9 cellular contexts compared by ENCODE assay signal in the genomic region with DNA sequence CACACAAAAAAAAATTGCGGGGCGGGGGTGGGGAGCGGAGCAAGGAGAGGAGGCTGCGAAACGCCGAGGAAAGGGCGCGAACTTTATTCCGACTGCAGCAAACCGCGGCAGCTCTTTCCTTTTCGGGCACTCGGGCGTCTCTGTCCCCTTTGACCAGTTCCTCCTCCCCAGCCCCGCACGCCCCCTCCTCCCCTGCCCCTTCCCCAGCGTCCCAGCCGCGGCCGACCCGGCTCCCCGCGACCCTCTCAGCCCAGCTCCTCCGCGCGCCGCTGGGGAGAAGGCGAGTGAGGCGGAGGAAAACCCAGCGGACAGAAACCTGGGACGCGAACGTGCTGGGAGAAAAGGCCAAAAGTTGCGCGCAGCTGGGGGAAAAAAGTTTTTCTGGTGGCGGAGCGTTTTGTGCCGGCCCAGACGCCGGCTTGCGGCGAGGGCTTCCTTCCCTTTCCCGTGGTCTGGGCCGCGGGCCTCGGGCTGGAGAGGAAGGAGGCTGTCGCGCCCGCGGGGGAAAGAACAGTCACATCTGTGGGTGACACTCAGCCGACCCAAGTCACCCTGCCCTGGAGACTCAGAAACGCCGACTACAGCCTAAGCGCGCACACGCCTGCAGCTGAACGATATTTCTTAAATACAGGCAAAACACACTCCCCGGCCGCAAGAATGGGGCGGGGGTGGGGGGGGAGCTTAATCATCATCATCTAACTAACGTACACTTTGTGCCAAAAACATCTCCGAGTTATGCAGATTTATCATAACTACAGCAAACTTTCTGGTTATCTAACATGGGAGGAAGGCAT. TPM values are rescaled to one million over a fixed set of nuclear protein-coding genes. Genes with fewer than 3 reads are reported as not detected.
DNase-seq lines count a peak whose midpoint lies in the region; ATAC-seq, FAIRE-seq and TF ChIP-seq lines count a peak whose summit lies in the region.
"Had no signal": no experiment of that assay in that cellular context is flagged by ENCODE, and none has a peak within 500 bp of the region (broad histone marks: within the 10 kb centered on the region; RNA-seq: fewer than 3 reads in every experiment).

No MANE protein-coding gene starts in this region.

- H2AK5ac ChIP-seq in H1 (ENCODE audit: low read depth, low read length): no peak overlapping the region

- CTCF ChIA-PET in Panc1 (lab: Charles Lee): no interaction called here
- CTCF ChIA-PET in H1 (lab: Charles Lee; ENCODE audit: partially characterized antibody): interaction anchor here (0.7 kb wide), 1 partner anchor 501 kb away, joined by 4 read pairs; no protein-coding TSS in a partner anchor

- H3K23ac ChIP-seq in H1 (ENCODE audit: insufficient read length): no peak overlapping the region

- intact Hi-C loops in Panc1 (cut with micrococcal nuclease; ENCODE audit: unreplicated experiment): no loop called here
- intact Hi-C loops in thyroid gland (cut with DNase I): no loop called here

- ATAC-seq in Panc1 (peak; percentile 63), HG02885 (IDR thresholded peaks at IDR 0.05; ENCODE audit: poor library complexity, unreplicated experiment) (no peak)

- in situ Hi-C loops in Panc1 (cut with HindIII; ENCODE audit: low pct_unique_long_range_greater_than_20kb, low sequenced_read_pairs): no loop called here

- H4K8ac ChIP-seq in H1 (ENCODE audit: extremely low read depth, insufficient read depth, low read length): peak overlapping the region; percentile 88

- 4% methylated on average over 16 of the region's 62 CpGs; no CpG with 5 or more reads in 1 of the 2 experiments for WGBS in H1 (ENCODE audit: extremely low coverage in 1 of 2, insufficient coverage in 1 of 2, insufficient read length in 1 of 2, insufficient replicate concordance in 2 of 2, low coverage in 1 of 2, low lambda C conversion rate in 2 of 2, missing lambda C conversion rate in 1 of 2), 2 experiments
- 1 to 2% methylated on average over 31 to 38 of the region's 62 CpGs for WGBS in thyroid gland, 2 donors

- BruUV-seq in Panc1 (replicated peaks; lab: Mats Ljungman, UMichigan): no TSS peak

- no peaks in the 10 kb centered on the region for H4K20me1 ChIP-seq in H1 (replicated peaks in 1 of 2; ENCODE audit: control insufficient read depth in 1 of 2, insufficient read depth in 2 of 2, low read length in 2 of 2)

- H3K9me3 ChIP-seq in Panc1 (ENCODE audit: control insufficient read depth, insufficient read depth, low read depth, low read length) (no peaks in the 10 kb centered on the region), H1 (ENCODE audit: insufficient read depth in 2 of 2, low read depth in 1 of 2, low read length in 1 of 2) (no peaks in the 10 kb centered on the region), thyroid gland (no peaks in the 10 kb centered on the region)

- peak overlapping the region; percentile 73 for H3K18ac ChIP-seq in H1 (ENCODE audit: extremely low read depth, low read length)

- peak overlapping the region; percentile 86 to 99 for H3K4me2 ChIP-seq in H1 (ENCODE audit: insufficient read depth in 1 of 2, low read depth in 2 of 2, low read length in 2 of 2)

- H2BK120ac ChIP-seq in H1 (replicated peaks; ENCODE audit: low read depth, low read length): no peak overlapping the region

- H2BK15ac ChIP-seq in H1 (ENCODE audit: low read length): 0 out of 2 replicates have a peak overlapping the region, but pooled peaks have one; percentile 16

- H3K56ac ChIP-seq in H1 (replicated peaks; ENCODE audit: insufficient read length, low read depth, low read length): peak overlapping the region; percentile 66

- H2BK20ac ChIP-seq in H1 (ENCODE audit: low read length): no peak overlapping the region

- H3K4me1 ChIP-seq in Panc1 (ENCODE audit: control insufficient read depth, insufficient read depth, low read length): no peaks in the 10 kb centered on the region
- peaks cover 2 to 15% (median 7%) of the 10 kb centered on the region in 4 experiments; a peak in 5 of 7 replicates for H3K4me1 ChIP-seq in H1 (replicated peaks in 1 of 4; ENCODE audit: control insufficient read depth in 3 of 4, insufficient read depth in 4 of 4, low read length in 3 of 4)
- no peaks in the 10 kb centered on the region for H3K4me1 ChIP-seq in thyroid gland

- POLR2A ChIA-PET in Panc1 (lab: Charles Lee): no interaction called here
- POLR2A ChIA-PET in H1 (lab: Charles Lee; ENCODE audit: partially characterized antibody): interaction anchor here (0.6 to 1.4 kb wide), 5 partner anchors 11 to 244 kb away, joined by 3 to 4 read pairs (median 3); no protein-coding TSS in a partner anchor

- H2BK12ac ChIP-seq in H1 (ENCODE audit: low read depth, low read length): peak overlapping the region; percentile 55; the same call in 1 of the 2 replicates

- FAIRE-seq in H1 (lab: Jason Lieb, UNC): no peak
- FAIRE-seq: G401.6 had no signal

- peak overlapping the region in 3 of 4 experiments; percentile 53 to 71 (median 60); a peak in 5 of 7 replicates for H3K9ac ChIP-seq in H1 (replicated peaks in 1 of 4; ENCODE audit: extremely low read depth in 1 of 4, low read depth in 3 of 4, low read length in 3 of 4)

- no peaks in the 10 kb centered on the region for H3K79me1 ChIP-seq in H1 (ENCODE audit: low read depth, low read length)

- H3K4me3 ChIP-seq in Panc1 (ENCODE audit: low read depth in 2 of 2, low read length in 2 of 2) (peak overlapping the region; percentile 40 to 48), H1 (ENCODE audit: extremely low read depth in 1 of 4, insufficient read depth in 2 of 4, low read depth in 3 of 4, low read length in 4 of 4) (peak overlapping the region; percentile 79 to 99 (median 90)), thyroid gland (replicated peaks in 1 of 3) (peak overlapping the region; percentile 48 to 54 (median 51))

- H3K79me2 ChIP-seq in H1 (ENCODE audit: control insufficient read depth in 1 of 2, insufficient read depth in 2 of 2, low read length in 2 of 2): peaks cover 0 to 34% of the 10 kb centered on the region in 2 experiments; a peak in 3 of 4 replicates

- H2BK5ac ChIP-seq in H1 (ENCODE audit: low read depth, low read length): no peak overlapping the region

- H3K36me3 ChIP-seq in Panc1 (ENCODE audit: control insufficient read depth, insufficient read depth, low read length) (no peaks in the 10 kb centered on the region), H1 (ENCODE audit: control insufficient read depth in 2 of 4, insufficient read depth in 4 of 4, low read length in 3 of 4) (no peaks in the 10 kb centered on the region), thyroid gland (no peaks in the 10 kb centered on the region)

- peak in 1 of 2 experiments; percentile 44; a peak in 1 of 3 replicates for TF ChIP-seq POLR2A in H1 (IDR thresholded peaks at IDR 0.05; ENCODE audit: control extremely low read depth in 1 of 2, low read depth in 2 of 2, low read length in 2 of 2)
- peak in 1 of 2 donors; percentile 11 for TF ChIP-seq POLR2A in thyroid gland (IDR thresholded peaks at IDR 0.05)

- no peak overlapping the region for H3K14ac ChIP-seq in H1 (ENCODE audit: insufficient read length)

- H2AFZ ChIP-seq in H1 (ENCODE audit: low read length): peak overlapping the region; percentile 69; the same call in 1 of the 2 replicates

- H4K5ac ChIP-seq in H1 (ENCODE audit: insufficient read length, low read depth, low read length): peak overlapping the region; percentile 51

- peak; percentile 29 for DNase-seq in NCI-H2171 treated with DMSO at 0.1 percent for 48 hours (lab: John Stamatoyannopoulos, UW)
- no peak for DNase-seq in NCI-H2171 (lab: John Stamatoyannopoulos, UW)
- DNase-seq in Panc1 (ENCODE audit: low read depth, low spot score): no peak
- DNase-seq in H1 (ENCODE audit: low read depth in 1 of 2, low spot score in 2 of 2): peak in 1 of 2 experiments; percentile 67
- peak; percentile 60 for DNase-seq in medulla oblongata (ENCODE audit: extremely low spot score)
- peak; percentile 33 to 40 for DNase-seq in thyroid gland
- DNase-seq in effector CD8-positive, alpha-beta T cell (lab: John Stamatoyannopoulos, UW): no peak

- peaks cover 6% of the 10 kb centered on the region; the same call in 1 of the 2 replicates for H3K23me2 ChIP-seq in H1 (ENCODE audit: low read depth, low read length)

- H3K27ac ChIP-seq in Panc1 (ENCODE audit: low read length): no peak overlapping the region
- 0 out of 2 replicates have a peak overlapping the region, but pooled peaks have one; percentile 21 for H3K27ac ChIP-seq in H1 (ENCODE audit: low read depth, low read length)
- peak overlapping the region in 2 of 3 donors; percentile 69 to 75 for H3K27ac ChIP-seq in thyroid gland

- no peak for TF ChIP-seq EP300 in H1 (IDR thresholded peaks at IDR 0.05; ENCODE audit: borderline replicate concordance in 1 of 2, low read depth in 2 of 2, low read length in 2 of 2)

- H3K4ac ChIP-seq in H1 (replicated peaks; ENCODE audit: insufficient read length, low read depth, low read length): peak overlapping the region; percentile 54

- no peak overlapping the region for H4K91ac ChIP-seq in H1 (replicated peaks; ENCODE audit: insufficient read length, low read length)

- H3K27me3 ChIP-seq in Panc1 (ENCODE audit: control insufficient read depth, insufficient read depth, low read length): no peaks in the 10 kb centered on the region
- H3K27me3 ChIP-seq in H1 (replicated peaks in 1 of 4; ENCODE audit: control insufficient read depth in 3 of 4, extremely low read depth in 1 of 4, insufficient read depth in 3 of 4, low read length in 3 of 4): no peaks in the 10 kb centered on the region
- no peaks in the 10 kb centered on the region for H3K27me3 ChIP-seq in thyroid gland

- no peak for TF ChIP-seq RAD21 in H1 (IDR thresholded peaks at IDR 0.05 in 1 of 2, conservative IDR thresholded peaks at IDR 0.05 in 1 of 2; ENCODE audit: low read depth in 2 of 2, low read length in 2 of 2)

- TF ChIP-seq CTCF in Panc1 (IDR thresholded peaks at IDR 0.05): no peak
- no peak for TF ChIP-seq CTCF in H1 (IDR thresholded peaks at IDR 0.05; ENCODE audit: control extremely low read depth in 1 of 3, insufficient read depth in 1 of 3, low read depth in 1 of 3, low read length in 3 of 3)
- no peak for TF ChIP-seq CTCF in thyroid gland (IDR thresholded peaks at IDR 0.05)

TF ChIP-seq in H1, 55 proteins besides CTCF, POLR2A, EP300 and RAD21 (continues in another document):
- TF ChIP-seq ASH2L (IDR thresholded peaks at IDR 0.05; ENCODE audit: low read length) (peak; percentile 35), HDAC2 (IDR thresholded peaks at IDR 0.05; ENCODE audit: borderline replicate concordance in 1 of 2, low read depth in 2 of 2, low read length in 2 of 2) (0 out of 4 replicates have a peak, but pooled peaks of 1 of the 2 experiments have one; percentile 55)

RNA-seq across cellular contexts. Expression of gene BNC2, which starts 1.1 kb away (rescaled TPM):
- total RNA-seq in Panc1 (2021; ENCODE audit: unreplicated experiment): 5.7 TPM
- 1.6 TPM for polyA plus RNA-seq in Panc1 (2012; ENCODE audit: insufficient read length)
- total RNA-seq in H1 (2021; fragmentation: NEBNext Ultra II Directional; extraction: Animal tissue kit (Norgen Biotek cat#: 25700)): 26.8 and 28.1 TPM in 2 replicates
- polyA plus RNA-seq in H1 (2011; rRNA removed): 11.3 and 16.0 TPM in 2 replicates
- polyA plus RNA-seq in H1 (2011; cell fraction: cytosol; rRNA removed): 15.0 TPM
- 24.5 TPM for polyA plus RNA-seq in H1 (2011; cell fraction: nucleus; rRNA removed)
- polyA plus RNA-seq in H1 (2012, experiment 1 of 2): 13.5 to 21.7 TPM (median 16.4 TPM) in 4 replicates
- polyA plus RNA-seq in H1 (2012, experiment 2 of 2): 0.97 TPM
- 3.9 TPM for polyA plus RNA-seq in H1 (2013, experiment 1 of 2)
- 3.4 TPM for polyA plus RNA-seq in H1 (2013, experiment 2 of 2)
- polyA minus RNA-seq in H1 (2011; rRNA and poly(A)+ RNA removed): 100 and 146 TPM in 2 replicates
- 19.4 TPM for polyA minus RNA-seq in H1 (2011; cell fraction: cytosol; rRNA and poly(A)+ RNA removed)
- polyA minus RNA-seq in H1 (2011; cell fraction: nucleus; rRNA and poly(A)+ RNA removed): 85.0 TPM
- total RNA-seq in thyroid gland: 10 to 100 TPM in 2 of 4 donors, 1 to 10 TPM in 2; 3.8 to 14.9 (median 8.2) TPM

Comparison
In these comparisons a context has a peak if more than half of its experiments do, and no peak if none do; other contexts are left out.
1. DNase-seq: peak in NCI-H2171 treated with DMSO at 0.1 percent for 48 hours (single experiment), medulla oblongata (single experiment) and thyroid gland (2 of 2); none in NCI-H2171 (single experiment), Panc1 (single experiment) and effector CD8-positive, alpha-beta T cell (single experiment).
2. Peak in every context shown above with its lines, with median percentiles within 50 percentile points of each other: H3K4me3 ChIP-seq.